In the genomic region with DNA sequence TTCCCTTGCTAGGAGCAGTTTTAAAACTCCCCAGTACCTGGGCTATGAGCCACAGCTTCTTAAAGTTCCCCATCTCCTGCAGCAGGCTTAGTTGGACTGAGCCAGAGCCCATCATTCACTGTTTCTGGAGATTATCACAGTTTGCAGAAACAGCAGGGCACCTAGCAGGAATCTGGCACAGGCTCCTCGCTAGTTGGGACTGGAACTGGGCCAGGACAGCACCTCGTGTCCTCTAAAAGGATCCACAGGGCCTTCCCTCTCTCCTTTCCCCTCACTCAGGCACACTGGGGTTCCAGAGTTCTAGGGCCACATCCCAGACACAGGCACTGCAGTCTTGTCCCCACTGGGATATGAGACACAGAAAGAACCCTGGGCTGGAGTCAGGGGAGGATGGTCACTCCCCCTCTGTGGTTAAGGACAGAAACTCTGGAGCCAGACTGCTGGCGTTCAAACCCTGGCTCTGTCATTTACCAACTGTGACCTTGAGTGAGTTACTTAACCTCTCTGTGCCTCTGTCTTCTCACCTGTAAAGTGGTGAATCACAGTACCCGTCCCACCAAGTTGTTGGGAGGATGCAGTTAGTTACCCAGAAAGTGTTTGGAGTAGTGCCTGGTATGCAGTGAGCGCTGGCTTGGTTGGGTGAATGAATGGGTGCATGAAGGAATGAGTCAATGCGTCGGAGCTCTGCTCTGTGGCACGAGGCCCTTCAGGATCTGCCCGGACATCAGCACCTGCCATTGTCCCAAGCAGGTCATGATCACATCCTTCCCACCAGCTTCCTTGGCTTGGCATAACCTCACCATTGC, we compare ENCODE assay signal across 10 cellular contexts. TPM values are rescaled to one million over a fixed set of nuclear protein-coding genes. Genes with fewer than 3 reads are reported as not detected.
DNase-seq lines count a peak whose midpoint lies in the region; ATAC-seq and TF ChIP-seq lines count a peak whose summit lies in the region.
"Had no signal": no experiment of that assay in that cellular context is flagged by ENCODE, and none has a peak within 500 bp of the region (broad histone marks: within the 10 kb centered on the region; RNA-seq: fewer than 3 reads in every experiment).

No MANE protein-coding gene starts in this region.

- TF ChIP-seq POLR2A in lower leg skin (IDR thresholded peaks at IDR 0.05): no peak

- no peaks in the 10 kb centered on the region for H3K27me3 Mint-ChIP-seq in osteocyte (ENCODE audit: unreplicated experiment)

- intact Hi-C loops in lower leg skin (cut with DNase I; ENCODE audit: low total_unique reads): no loop called here

- peak overlapping the region; percentile 46 to 75 for H3K27ac ChIP-seq in coronary artery
- H3K27ac ChIP-seq: PC-9 had no signal

- H3K27ac Mint-ChIP-seq in osteocyte (ENCODE audit: unreplicated experiment): peak overlapping the region; percentile 68

- H3K36me3 Mint-ChIP-seq in osteocyte (ENCODE audit: unreplicated experiment): no peaks in the 10 kb centered on the region

- DNase-seq in EH (ENCODE audit: low read depth) (peak; percentile 66), NCI-H226 (peak; percentile 34), coronary artery (ENCODE audit: low spot score) (no peak), osteocyte (ENCODE audit: extremely low spot score, unreplicated experiment) (no peak), lower leg skin (ENCODE audit: low spot score in 2 of 2) (no peak)
- DNase-seq: activated gamma-delta T cell, PC-9 had no signal

- 30 to 45% methylated on average over 9 of the region's 9 CpGs for WGBS in lower leg skin, 2 donors

- H3K4me3 Mint-ChIP-seq in osteocyte (ENCODE audit: unreplicated experiment): peak overlapping the region; percentile 18

- H3K4me3 ChIP-seq in coronary artery (peak overlapping the region; percentile 11), lower leg skin (ENCODE audit: low read depth, poor library complexity, severe bottlenecking) (no peak overlapping the region)
- H3K4me3 ChIP-seq: PC-9 had no signal

- no peak for TF ChIP-seq CTCF in coronary artery (IDR thresholded peaks at IDR 0.05)
- TF ChIP-seq CTCF in osteocyte (IDR thresholded peaks at IDR 0.05): no peak
- no peak for TF ChIP-seq CTCF in lower leg skin (IDR thresholded peaks at IDR 0.05)

- ATAC-seq in HG03045 (IDR thresholded peaks at IDR 0.05; ENCODE audit: unreplicated experiment) (no peak), GM19395 (IDR thresholded peaks at IDR 0.05; ENCODE audit: unreplicated experiment) (no peak), GM19463 (IDR thresholded peaks at IDR 0.05; ENCODE audit: unreplicated experiment) (no peak)

- no peaks in the 10 kb centered on the region for H3K9me3 Mint-ChIP-seq in osteocyte (ENCODE audit: unreplicated experiment)

- peaks cover 83% of the 10 kb centered on the region for H3K4me1 Mint-ChIP-seq in osteocyte (ENCODE audit: unreplicated experiment)

RNA-seq across cellular contexts. Expression of gene ECE1, which starts 18.8 kb away (rescaled TPM):
- total RNA-seq in osteocyte: 217 and 236 TPM in 2 replicates
- total RNA-seq in lower leg skin: 10 to 100 TPM; 37.1 to 68.9 (median 48.3) TPM

Comparison
In these comparisons a context has a peak if more than half of its experiments do, and no peak if none do; other contexts are left out.
1. DNase-seq: peak in EH (single experiment) and NCI-H226 (single experiment); none in coronary artery (single experiment), osteocyte (single experiment) and lower leg skin (0 of 2).